23 cellular contexts compared by ENCODE assay signal in genomic region chr1:223358826-223359225, GRCh38. TPM values are rescaled to one million over a fixed set of nuclear protein-coding genes. Genes with fewer than 3 reads are reported as not detected.
DNase-seq lines count a peak whose midpoint lies in the region; TF ChIP-seq lines count a peak whose summit lies in the region.
"Had no signal": no experiment of that assay in that cellular context is flagged by ENCODE, and none has a peak within 500 bp of the region (broad histone marks: within the 10 kb centered on the region; RNA-seq: fewer than 3 reads in every experiment).

No MANE protein-coding gene starts in this region.

- POLR2A ChIA-PET in MCF 10A (lab: Yijun Ruan, JAX), result interaction anchor here (0.6 to 2.0 kb wide), 9 partner anchors 8 to 325 kb away, joined by 3 to 17 read pairs (median 4); no protein-coding TSS in a partner anchor
- POLR2A ChIA-PET in CD4-positive, alpha-beta memory T cell (lab: Charles Lee; ENCODE audit: partially characterized antibody), result no interaction called here

- H3K4me3 ChIP-seq in breast epithelium, result no peak overlapping the region
- H3K4me3 ChIP-seq in CD4-positive, alpha-beta memory T cell (ENCODE audit: low read length in 2 of 2), result no peak overlapping the region
- H3K4me3 ChIP-seq: colonic mucosa, suprapubic skin, vagina had no signal

- H3K36me3 Mint-ChIP-seq in MCF 10A (ENCODE audit: insufficient read depth, unreplicated experiment), result no peaks in the 10 kb centered on the region
- no peaks in the 10 kb centered on the region for H3K36me3 Mint-ChIP-seq in CD4-positive, alpha-beta memory T cell

- H3K9me3 Mint-ChIP-seq in MCF 10A (ENCODE audit: unreplicated experiment), result no peaks in the 10 kb centered on the region
- no peaks in the 10 kb centered on the region for H3K9me3 Mint-ChIP-seq in CD4-positive, alpha-beta memory T cell
- H3K9me3 Mint-ChIP-seq: nephron progenitor cell had no signal

- no peaks in the 10 kb centered on the region for H3K9me3 ChIP-seq in breast epithelium
- no peaks in the 10 kb centered on the region for H3K9me3 ChIP-seq in CD4-positive, alpha-beta memory T cell (ENCODE audit: control insufficient read depth in 1 of 2, low read length in 2 of 2)
- H3K9me3 ChIP-seq: colonic mucosa, suprapubic skin, vagina had no signal

- H3K27ac Mint-ChIP-seq in MCF 10A (ENCODE audit: low read depth, unreplicated experiment), result no peak overlapping the region
- no peak overlapping the region for H3K27ac Mint-ChIP-seq in CD4-positive, alpha-beta memory T cell
- H3K27ac Mint-ChIP-seq: nephron progenitor cell had no signal

- in situ Hi-C loops in T47D (cut with HindIII; ENCODE audit: low pct_unique_long_range_greater_than_20kb, low sequenced_read_pairs), result no loop called here

- H3K4me1 ChIP-seq in breast epithelium, result peaks cover 0 to 5% of the 10 kb centered on the region in 2 donors
- H3K4me1 ChIP-seq in CD4-positive, alpha-beta memory T cell (ENCODE audit: insufficient read depth, low read length), result peaks cover 14% of the 10 kb centered on the region
- H3K4me1 ChIP-seq: colonic mucosa had no signal

- TF ChIP-seq CTCF in MCF 10A (IDR thresholded peaks at IDR 0.05; ENCODE audit: unreplicated experiment) (peak; percentile 24), breast epithelium (IDR thresholded peaks at IDR 0.05) (no peak)

- intact Hi-C loops in MCF 10A (cut with micrococcal nuclease) (loop anchor here (1.0 to 10.0 kb wide), 3 partner anchors 184 to 316 kb away; no protein-coding TSS in a partner anchor), breast epithelium (cut with DNase I; ENCODE audit: low total_unique reads) (no loop called here)
- intact Hi-C loops in CD4-positive, alpha-beta memory T cell (cut with micrococcal nuclease), result no loop called here

- no TSS peak for BruUV-seq in MCF 10A (replicated peaks; lab: Mats Ljungman, UMichigan)

- no peak overlapping the region for H3K4me3 Mint-ChIP-seq in MCF 10A (ENCODE audit: unreplicated experiment)
- H3K4me3 Mint-ChIP-seq in CD4-positive, alpha-beta memory T cell, result no peak overlapping the region
- H3K4me3 Mint-ChIP-seq: nephron progenitor cell had no signal

- peak; percentile 58 for DNase-seq in MCF 10A (ENCODE audit: unreplicated experiment)
- DNase-seq in breast epithelium (ENCODE audit: low spot score in 2 of 2), result no peak
- DNase-seq in T47D (ENCODE audit: low read depth in 1 of 2, low spot score in 1 of 2), result peak; percentile 38 to 56
- DNase-seq in iPS-NIHi7 (ENCODE audit: extremely low spot score), result peak; percentile 28
- peak; percentile 22 for DNase-seq in superior temporal gyrus (ENCODE audit: extremely low spot score)
- no peak for DNase-seq in EL
- DNase-seq in amygdala (lab: John Stamatoyannopoulos, UW), result no peak
- DNase-seq in CD4-positive, alpha-beta memory T cell, result no peak
- DNase-seq: activated CD4-positive, alpha-beta T cell treated with anti-CD3 and anti-CD28 coated beads, Interleukin-2, amount 50 U/mL, for 48 hours; activated CD8-positive, alpha-beta memory T cell treated with anti-CD3 and anti-CD28 coated beads, Interleukin-2, amount 50 U/mL, for 48 hours; activated effector memory CD4-positive, alpha-beta T cell treated with Interleukin-2 at 50 U/mL for 16 hours; brain microvascular endothelial cell; C1 segment of cervical spinal cord; colonic mucosa; left ventricle myocardium superior; NCI-H510A treated with DMSO at 0.1 percent for 48 hours; nephron progenitor cell; posterior cingulate gyrus; WERI-Rb-1 had no signal

- H3K27me3 ChIP-seq in breast epithelium, result no peaks in the 10 kb centered on the region
- no peaks in the 10 kb centered on the region for H3K27me3 ChIP-seq in CD4-positive, alpha-beta memory T cell (ENCODE audit: insufficient read depth, low read length)
- H3K27me3 ChIP-seq: suprapubic skin, vagina had no signal

- no peaks in the 10 kb centered on the region for H3K36me3 ChIP-seq in breast epithelium
- no peaks in the 10 kb centered on the region for H3K36me3 ChIP-seq in CD4-positive, alpha-beta memory T cell (ENCODE audit: insufficient read depth, low read length)
- H3K36me3 ChIP-seq: brain microvascular endothelial cell, colonic mucosa, suprapubic skin, vagina, WERI-Rb-1 had no signal

- peaks cover 51% of the 10 kb centered on the region for H3K27me3 Mint-ChIP-seq in MCF 10A (ENCODE audit: insufficient read depth, unreplicated experiment)
- peaks cover 0 to 2% of the 10 kb centered on the region in 2 donors for H3K27me3 Mint-ChIP-seq in CD4-positive, alpha-beta memory T cell

- TF ChIP-seq POLR2A in breast epithelium (IDR thresholded peaks at IDR 0.05), result no peak

- H3K4me1 Mint-ChIP-seq in MCF 10A (ENCODE audit: insufficient read depth, unreplicated experiment), result peaks cover 7% of the 10 kb centered on the region
- H3K4me1 Mint-ChIP-seq in CD4-positive, alpha-beta memory T cell, result peaks cover 11 to 26% (median 14%) of the 10 kb centered on the region in 4 donors

- CTCF ChIA-PET in MCF 10A (lab: Yijun Ruan, JAX), result interaction anchor here (0.6 to 9.1 kb wide), 34 partner anchors 8 to 542 kb away, joined by 3 to 171 read pairs (median 4); no protein-coding TSS in a partner anchor
- CTCF ChIA-PET in CD4-positive, alpha-beta memory T cell (lab: Charles Lee; ENCODE audit: partially characterized antibody), result interaction anchor here (1.8 to 5.7 kb wide), 2 partner anchors 224 to 235 kb away, joined by 4 to 32 read pairs; no protein-coding TSS in a partner anchor

- no peak overlapping the region for H3K27ac ChIP-seq in breast epithelium
- H3K27ac ChIP-seq in CD4-positive, alpha-beta memory T cell (ENCODE audit: low read depth, low read length), result no peak overlapping the region
- H3K27ac ChIP-seq: brain microvascular endothelial cell, colonic mucosa, suprapubic skin, vagina, WERI-Rb-1 had no signal

RNA-seq across cellular contexts. Expression of gene SUSD4, which starts 5.2 kb away (rescaled TPM):
- total RNA-seq in MCF 10A (2022), result 0.42 and 2.3 TPM in 2 replicates
- total RNA-seq in breast epithelium, result 10 to 100 TPM in 2 of 3 donors, under 1 TPM in 1; 0.64 to 16.7 (median 14.9) TPM
- total RNA-seq in CD4-positive, alpha-beta memory T cell, result 1 to 10 TPM; 2.9 to 3.0 TPM
- polyA plus RNA-seq in CD4-positive, alpha-beta memory T cell, result 10 to 100 TPM in 1 of 2 donors, 1 to 10 TPM in 1; 9.5 to 18.5 TPM

RNA-seq across cellular contexts. Expression of gene CCDC185, which starts 34.4 kb away (rescaled TPM):
- total RNA-seq in MCF 10A (2022) (not detected in 2 replicates), breast epithelium (not detected)
- total RNA-seq in CD4-positive, alpha-beta memory T cell, result not detected
- polyA plus RNA-seq in CD4-positive, alpha-beta memory T cell, result not detected
- total RNA-seq: colonic mucosa; left ventricle myocardium superior; suprapubic skin; T-helper 2 cell treated with Interferon-gamma antibody and Interleukin-4, amounts not matched to agents 100 ng/mL and 5 ng/mL, for 36 hours; vagina had no signal
- polyA plus RNA-seq: AG04450 had no signal

Comparison
In these comparisons a context has a peak if more than half of its experiments do, and no peak if none do; other contexts are left out.
1. DNase-seq: peak in MCF 10A (single experiment), T47D (2 of 2), iPS-NIHi7 (single experiment) and superior temporal gyrus (single experiment); none in breast epithelium (0 of 2), EL (single experiment), amygdala (0 of 56) and CD4-positive, alpha-beta memory T cell (0 of 5).